Comparison of ENCODE assay signal across 1 cellular context in the genomic region with DNA sequence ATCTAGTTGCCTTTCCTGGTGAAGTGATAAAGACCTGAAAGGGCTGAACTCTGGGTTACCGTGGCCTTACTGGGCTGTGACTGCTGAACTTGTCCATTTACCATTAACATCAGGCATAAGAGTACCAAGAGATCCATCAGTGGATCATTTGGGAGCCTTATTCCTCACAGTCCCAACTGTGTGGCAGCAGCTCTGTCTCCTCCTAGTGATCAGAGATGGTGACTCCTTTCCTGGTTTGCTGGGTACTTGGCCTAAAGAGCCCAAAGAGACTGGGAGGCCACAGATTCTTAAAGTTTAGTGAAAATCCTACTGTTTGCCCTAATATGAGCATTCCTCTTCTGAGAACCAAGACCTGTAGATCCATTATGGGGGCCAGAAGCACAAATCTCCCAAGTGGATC.
TF ChIP-seq lines count a peak whose summit lies in the region.

No MANE protein-coding gene starts in this region.

TF ChIP-seq in Ishikawa, 13 proteins besides CTCF, POLR2A, EP300 and RAD21 (continued from another document):
- TF ChIP-seq, protein P1, sequence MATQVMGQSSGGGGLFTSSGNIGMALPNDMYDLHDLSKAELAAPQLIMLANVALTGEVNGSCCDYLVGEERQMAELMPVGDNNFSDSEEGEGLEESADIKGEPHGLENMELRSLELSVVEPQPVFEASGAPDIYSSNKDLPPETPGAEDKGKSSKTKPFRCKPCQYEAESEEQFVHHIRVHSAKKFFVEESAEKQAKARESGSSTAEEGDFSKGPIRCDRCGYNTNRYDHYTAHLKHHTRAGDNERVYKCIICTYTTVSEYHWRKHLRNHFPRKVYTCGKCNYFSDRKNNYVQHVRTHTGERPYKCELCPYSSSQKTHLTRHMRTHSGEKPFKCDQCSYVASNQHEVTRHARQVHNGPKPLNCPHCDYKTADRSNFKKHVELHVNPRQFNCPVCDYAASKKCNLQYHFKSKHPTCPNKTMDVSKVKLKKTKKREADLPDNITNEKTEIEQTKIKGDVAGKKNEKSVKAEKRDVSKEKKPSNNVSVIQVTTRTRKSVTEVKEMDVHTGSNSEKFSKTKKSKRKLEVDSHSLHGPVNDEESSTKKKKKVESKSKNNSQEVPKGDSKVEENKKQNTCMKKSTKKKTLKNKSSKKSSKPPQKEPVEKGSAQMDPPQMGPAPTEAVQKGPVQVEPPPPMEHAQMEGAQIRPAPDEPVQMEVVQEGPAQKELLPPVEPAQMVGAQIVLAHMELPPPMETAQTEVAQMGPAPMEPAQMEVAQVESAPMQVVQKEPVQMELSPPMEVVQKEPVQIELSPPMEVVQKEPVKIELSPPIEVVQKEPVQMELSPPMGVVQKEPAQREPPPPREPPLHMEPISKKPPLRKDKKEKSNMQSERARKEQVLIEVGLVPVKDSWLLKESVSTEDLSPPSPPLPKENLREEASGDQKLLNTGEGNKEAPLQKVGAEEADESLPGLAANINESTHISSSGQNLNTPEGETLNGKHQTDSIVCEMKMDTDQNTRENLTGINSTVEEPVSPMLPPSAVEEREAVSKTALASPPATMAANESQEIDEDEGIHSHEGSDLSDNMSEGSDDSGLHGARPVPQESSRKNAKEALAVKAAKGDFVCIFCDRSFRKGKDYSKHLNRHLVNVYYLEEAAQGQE (IDR thresholded peaks at IDR 0.05; ENCODE audit: low read depth) = no peak
- no peak for TF ChIP-seq ZBTB7A (IDR thresholded peaks at IDR 0.05; ENCODE audit: low read depth)
